ENCODE assay signal across 8 cellular contexts in the genomic region with DNA sequence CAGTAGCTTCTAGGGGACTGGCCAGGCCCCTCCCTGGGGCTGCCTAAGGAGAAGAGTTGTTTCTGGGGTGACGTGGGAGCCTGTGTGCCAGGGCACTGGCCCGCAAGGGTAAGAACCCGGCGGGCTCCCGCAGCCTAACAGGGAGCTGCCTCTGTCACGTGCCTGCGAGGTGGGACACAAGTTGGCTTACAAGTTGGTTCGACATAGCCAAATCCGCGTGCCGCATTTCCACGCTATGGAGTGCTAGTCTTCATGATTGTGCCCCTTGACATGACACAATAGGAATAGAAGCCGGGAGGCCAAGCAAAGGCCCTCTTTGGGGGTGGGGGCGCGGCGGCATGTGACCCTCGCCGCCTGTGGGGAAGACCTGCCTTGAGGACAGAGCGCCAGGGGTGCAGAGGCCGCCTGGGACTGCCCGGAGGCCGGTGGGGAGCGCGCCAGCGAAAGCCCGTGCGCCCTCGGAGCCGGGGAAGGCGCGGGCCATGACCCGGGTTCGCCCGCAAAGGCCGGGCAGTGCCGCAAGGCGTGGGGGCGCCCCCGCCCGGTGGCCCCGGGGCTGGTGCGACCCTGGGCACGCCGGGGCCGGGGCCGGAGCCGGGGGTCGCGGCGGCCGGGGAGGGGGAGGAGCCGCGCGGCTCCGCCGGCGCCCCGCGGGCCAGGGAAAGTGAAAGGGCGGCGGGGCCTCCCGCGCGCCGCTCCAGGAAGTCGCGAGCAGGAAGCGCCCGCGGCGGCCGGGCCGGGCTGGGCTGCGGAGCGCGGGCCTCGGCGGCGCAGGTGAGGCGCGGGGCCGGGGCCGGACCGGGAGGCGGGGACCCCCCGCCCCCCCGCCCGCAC. TPM values are rescaled to one million over a fixed set of nuclear protein-coding genes. Genes with fewer than 3 reads are reported as not detected.
DNase-seq lines count a peak whose midpoint lies in the region; ATAC-seq and TF ChIP-seq lines count a peak whose summit lies in the region.

A gene (plus strand): TSS at position 702 of the 834 bp plus-strand sequence. CDS start 4,603 bp downstream, outside the sequence.

- TF ChIP-seq CTCF in transverse colon (IDR thresholded peaks at IDR 0.05), result no peak

- TF ChIP-seq POLR2A in transverse colon (IDR thresholded peaks at IDR 0.05), result no peak

- no peak for TF ChIP-seq EP300 in transverse colon (IDR thresholded peaks at IDR 0.05; ENCODE audit: low read depth)

- WGBS in transverse colon (ENCODE audit: low coverage in 1 of 2), 2 donors, result 15% methylated on average over 37 of the region's 88 CpGs; no CpG with 5 or more reads in 1 of the 2 donors

- DNase-seq in Right ventricle myocardium inferior (ENCODE audit: missing footprints) (peak; percentile 78), cardiac septum (ENCODE audit: low spot score) (no peak), transverse colon (no peak), KBM-7 (no peak)
- DNase-seq in activated CD4-positive, CD25-positive, alpha-beta regulatory T cell treated with anti-CD3 and anti-CD28 coated beads, Interleukin-2, amount 50 U/mL, for 72 hours, result peak; percentile 49

- H3K36me3 ChIP-seq in endocrine pancreas (ENCODE audit: control insufficient read depth, insufficient read depth, low read length) (no peaks in the 10 kb centered on the region), mucosa of rectum (ENCODE audit: control insufficient read depth in 2 of 2, insufficient read depth in 2 of 2, low read length in 2 of 2) (peaks cover 8 to 12% of the 10 kb centered on the region in 2 donors), transverse colon (no peaks in the 10 kb centered on the region)

- intact Hi-C loops in Right ventricle myocardium inferior (cut with DNase I) (no loop called here), cardiac septum (cut with DNase I) (no loop called here), transverse colon (cut with DNase I; ENCODE audit: low total_unique reads) (no loop called here)

- ATAC-seq in Right ventricle myocardium inferior (peak; percentile 49), HG03159 (IDR thresholded peaks at IDR 0.05; ENCODE audit: unreplicated experiment) (peak; percentile 55)

- H3K9ac ChIP-seq in endocrine pancreas (ENCODE audit: control insufficient read depth, insufficient read depth, low read length), result peak within 1 kb of the TSS; percentile 66
- H3K9ac ChIP-seq in mucosa of rectum (ENCODE audit: low read depth in 1 of 2, low read length in 2 of 2), result peak within 1 kb of the TSS; percentile 86 to 94

- H3K4me1 ChIP-seq in endocrine pancreas (ENCODE audit: control insufficient read depth, insufficient read depth, low read length) (no peaks in the 10 kb centered on the region), mucosa of rectum (ENCODE audit: control insufficient read depth in 2 of 2, insufficient read depth in 2 of 2, low read length in 2 of 2) (peaks cover 13 to 31% of the 10 kb centered on the region in 2 donors), transverse colon (peaks cover 3 to 39% (median 23%) of the 10 kb centered on the region in 4 donors)

- H3K4me3 ChIP-seq in endocrine pancreas (ENCODE audit: control insufficient read depth, insufficient read depth, low read length), result peak within 1 kb of the TSS; percentile 69
- peak within 1 kb of the TSS; percentile 86 to 87 for H3K4me3 ChIP-seq in mucosa of rectum (ENCODE audit: low read length in 2 of 2)
- peak within 1 kb of the TSS; percentile 79 to 94 (median 92) for H3K4me3 ChIP-seq in transverse colon

- in situ Hi-C loops in transverse colon (cut with MboI; ENCODE audit: low pct_ligation_motif_present in 1 of 4, low pct_unique_long_range_greater_than_20kb in 1 of 4, low sequenced_read_pairs in 3 of 4) (no loop called here), KBM-7 (cut with MboI; ENCODE audit: low pct_unique_long_range_greater_than_20kb, low sequenced_read_pairs) (no loop called here)

- peak within 1 kb of the TSS; percentile 90 for H3K27ac ChIP-seq in mucosa of rectum (ENCODE audit: low read depth in 2 of 2, low read length in 2 of 2)
- H3K27ac ChIP-seq in transverse colon, result peak within 1 kb of the TSS; percentile 86 to 92 (median 89)

- H3K9me3 ChIP-seq in endocrine pancreas (ENCODE audit: control insufficient read depth, low read length) (no peaks in the 10 kb centered on the region), mucosa of rectum (ENCODE audit: control insufficient read depth in 2 of 2, low read length in 2 of 2) (no peaks in the 10 kb centered on the region), transverse colon (no peaks in the 10 kb centered on the region)

- H3K27me3 ChIP-seq in endocrine pancreas (ENCODE audit: control insufficient read depth, insufficient read depth, low read length) (no peaks in the 10 kb centered on the region), mucosa of rectum (ENCODE audit: control insufficient read depth in 2 of 2, insufficient read depth in 2 of 2, low read length in 2 of 2) (no peaks in the 10 kb centered on the region), transverse colon (no peaks in the 10 kb centered on the region)

RNA-seq across cellular contexts. Expression of the gene that starts here (rescaled TPM):
- total RNA-seq in Right ventricle myocardium inferior (3.0 TPM), cardiac septum (6.7 TPM), transverse colon (100 to 1,000 TPM in 3 of 4 donors, 10 to 100 TPM in 1; 80.8 to 139 (median 117) TPM)

Comparison
In these comparisons a context has a peak if more than half of its experiments do, and no peak if none do; other contexts are left out.
1. RNA of the gene that starts here (total RNA-seq): 80.8 to 139 TPM in transverse colon; 6.7 TPM in cardiac septum (single experiment) and 3.0 TPM in Right ventricle myocardium inferior (single experiment); every median in the first group is over 10 times any median in the second.
2. DNase-seq: peak in Right ventricle myocardium inferior (single experiment) and activated CD4-positive, CD25-positive, alpha-beta regulatory T cell treated with anti-CD3 and anti-CD28 coated beads, Interleukin-2, amount 50 U/mL, for 72 hours (single experiment); none in cardiac septum (single experiment), transverse colon (single experiment) and KBM-7 (single experiment).
3. Peak in every context shown above with its lines, with median percentiles within 50 percentile points of each other: H3K4me3 ChIP-seq.